Comparison of ENCODE assay signal across 8 cellular contexts in genomic region chr18:24488824-24489493, GRCh38. TPM values are rescaled to one million over a fixed set of nuclear protein-coding genes. Genes with fewer than 3 reads are reported as not detected.
DNase-seq lines count a peak whose midpoint lies in the region; ATAC-seq, FAIRE-seq and TF ChIP-seq lines count a peak whose summit lies in the region.

No MANE protein-coding gene starts in this region.

- no peak overlapping the region for H3K27ac ChIP-seq in GM12878 (ENCODE audit: control insufficient read depth, insufficient read depth)
- no peak overlapping the region for H3K27ac ChIP-seq in transverse colon

- no peak overlapping the region for H3K9ac ChIP-seq in GM12878 (ENCODE audit: control insufficient read depth, insufficient read depth, low read length)

- H3K36me3 ChIP-seq in GM12878 (ENCODE audit: control insufficient read depth in 2 of 2, insufficient read depth in 2 of 2, low read length in 1 of 2) (no peaks in the 10 kb centered on the region), transverse colon (no peaks in the 10 kb centered on the region)

- intact Hi-C loops in GM12878 (cut with micrococcal nuclease; ENCODE audit: unreplicated experiment), result loop anchor here (2.0 to 10.0 kb wide), 3 partner anchors 54 to 1343 kb away; no protein-coding TSS in a partner anchor
- intact Hi-C loops in transverse colon (cut with DNase I; ENCODE audit: low total_unique reads), result loop anchor here (5.0 kb wide), 1 partner anchor 127 kb away; no protein-coding TSS in a partner anchor

- H3K4me3 ChIP-seq in AG04449 (ENCODE audit: low read depth, low read length), result no peak overlapping the region
- no peak overlapping the region for H3K4me3 ChIP-seq in GM12878
- no peak overlapping the region for H3K4me3 ChIP-seq in transverse colon

- WGBS in GM12878 (ENCODE audit: insufficient coverage, insufficient replicate concordance, low lambda C conversion rate, missing lambda C conversion rate), result 12% methylated on average over 7 of the region's 7 CpGs
- WGBS in transverse colon (ENCODE audit: low coverage in 1 of 2), 2 donors, result 13 to 27% methylated on average over 3 to 7 of the region's 7 CpGs

- SMC1A ChIA-PET in GM12878 (lab: Charles Lee; ENCODE audit: uncharacterized antibody, unreplicated experiment), result interaction anchor here (0.6 to 2.7 kb wide), 30 partner anchors 9 to 1701 kb away, joined by 3 to 33 read pairs (median 3); partner anchors contain the start of gene HRH4

- no peak overlapping the region for H2AFZ ChIP-seq in GM12878 (ENCODE audit: control insufficient read depth, low read depth, low read length)

- DNase-seq in AG04449 (ENCODE audit: low read depth, low spot score), result no peak
- DNase-seq in NCI-H345 (lab: John Stamatoyannopoulos, UW), result peak; percentile 39
- peak; percentile 3 for DNase-seq in GM12878 (ENCODE audit: low read depth, low spot score)
- peak; percentile 38 for DNase-seq in iris pigment epithelial cell (ENCODE audit: low read depth)
- DNase-seq in transverse colon, result no peak
- no peak for DNase-seq in SHP77 treated with DMSO at 0.1 percent for 48 hours (lab: John Stamatoyannopoulos, UW)

- in situ Hi-C loops in GM12878 (cut with MboI) (loop anchor here (5.0 kb wide), 3 partner anchors 132 to 312 kb away; no protein-coding TSS in a partner anchor), transverse colon (cut with MboI; ENCODE audit: low pct_ligation_motif_present in 1 of 4, low pct_unique_long_range_greater_than_20kb in 1 of 4, low sequenced_read_pairs in 3 of 4) (loop anchor here (5.0 to 25.0 kb wide), 7 partner anchors 122 to 302 kb away; no protein-coding TSS in a partner anchor)

- TF ChIP-seq CTCF in AG04449 (IDR thresholded peaks at IDR 0.05; ENCODE audit: insufficient read depth, low read length, missing control alignments) (peak; percentile 34), GM12872 (IDR thresholded peaks at IDR 0.05; ENCODE audit: insufficient read depth, low read depth, low read length) (peak; percentile 59; the same call in 2 of the 3 replicates), GM12878 (IDR thresholded peaks at IDR 0.05 in 2 of 3, conservative IDR thresholded peaks at IDR 0.05 in 1 of 3; ENCODE audit: control insufficient read depth in 2 of 3, extremely low read depth in 1 of 3, insufficient read depth in 1 of 3, low read depth in 3 of 3, low read length in 3 of 3) (peak; percentile 55 to 63 (median 60); a peak in 5 of 6 replicates), transverse colon (IDR thresholded peaks at IDR 0.05) (peak; percentile 75 to 86 (median 83))

- no peak overlapping the region for H3K4me2 ChIP-seq in GM12878 (ENCODE audit: control insufficient read depth, insufficient read depth)

- RAD21 ChIA-PET in GM12878 (lab: Charles Lee; ENCODE audit: unreplicated experiment), result interaction anchor here (0.6 to 4.1 kb wide), 12 partner anchors 13 to 1950 kb away, joined by 3 to 59 read pairs (median 6); no protein-coding TSS in a partner anchor

- no TSS peak for BruUV-seq in GM12878 (replicated peaks; lab: Mats Ljungman, UMichigan)

- ATAC-seq in GM12878 (peak; percentile 32; the same call in 2 of the 3 replicates), HG02938 (IDR thresholded peaks at IDR 0.05; ENCODE audit: unreplicated experiment) (no peak)

- no peak for TF ChIP-seq POLR2A in GM12878 (IDR thresholded peaks at IDR 0.05; ENCODE audit: low read depth, low read length)
- TF ChIP-seq POLR2A in transverse colon (IDR thresholded peaks at IDR 0.05), result no peak

- no peak for FAIRE-seq in GM12878 (lab: Jason Lieb, UNC)

- POLR2A ChIA-PET in AG04449 (lab: Yijun Ruan, JAX), result interaction anchor here (0.9 kb wide), 1 partner anchor 238 kb away, joined by 4 read pairs; no protein-coding TSS in a partner anchor
- POLR2A ChIA-PET in GM12878 (lab: Charles Lee), result no interaction called here

- TF ChIP-seq EP300 in GM12878 (IDR thresholded peaks at IDR 0.05; ENCODE audit: borderline replicate concordance in 1 of 2, control insufficient read depth in 1 of 2, low read depth in 2 of 2, low read length in 2 of 2), result no peak
- TF ChIP-seq EP300 in transverse colon (IDR thresholded peaks at IDR 0.05; ENCODE audit: low read depth), result no peak

- peaks cover 2% of the 10 kb centered on the region; the same call in 2 of the 3 replicates for H3K9me3 ChIP-seq in GM12878 (replicated peaks; ENCODE audit: control insufficient read depth, insufficient read depth, low read length)
- no peaks in the 10 kb centered on the region for H3K9me3 ChIP-seq in transverse colon

- H3K4me1 ChIP-seq in GM12878 (ENCODE audit: control insufficient read depth, insufficient read depth, low read length) (peaks cover 10% of the 10 kb centered on the region), transverse colon (peaks cover 0 to 5% (median 0%) of the 10 kb centered on the region in 4 donors)

- H4K20me1 ChIP-seq in GM12878 (ENCODE audit: control insufficient read depth, insufficient read depth), result no peaks in the 10 kb centered on the region; the same call in 1 of the 2 replicates

- peaks cover 0 to 6% of the 10 kb centered on the region in 2 experiments; a peak in 2 of 4 replicates for H3K27me3 ChIP-seq in GM12878 (replicated peaks in 1 of 2; ENCODE audit: control insufficient read depth in 2 of 2, insufficient read depth in 2 of 2, low read length in 1 of 2)
- H3K27me3 ChIP-seq in transverse colon, result no peaks in the 10 kb centered on the region

- no peaks in the 10 kb centered on the region for H3K79me2 ChIP-seq in GM12878 (ENCODE audit: control insufficient read depth, insufficient read depth, low read length)

- peak; percentile 68 for TF ChIP-seq RAD21 in GM12878 (IDR thresholded peaks at IDR 0.05; ENCODE audit: insufficient read depth, low read depth, low read length)

- CTCF ChIA-PET in AG04449 (lab: Yijun Ruan, JAX) (interaction anchor here (0.6 to 11.7 kb wide), 52 partner anchors 8 to 380 kb away, joined by 3 to 226 read pairs (median 4); partner anchors contain the start of gene HRH4), GM12878 (lab: Yijun Ruan, JAX) (interaction anchor here (0.6 to 8.9 kb wide), 54 partner anchors 8 to 643 kb away, joined by 3 to 129 read pairs (median 4); partner anchors contain the start of gene HRH4)

TF ChIP-seq in GM12878, 131 proteins besides CTCF, POLR2A, EP300 and RAD21:
- TF ChIP-seq ZNF592 (IDR thresholded peaks at IDR 0.05) (0 out of 2 replicates have a peak, but pooled peaks have one; percentile 50), NR2C2 (IDR thresholded peaks at IDR 0.05; ENCODE audit: borderline replicate concordance, control insufficient read depth, insufficient read length, low read depth) (no peak), SMC3 (IDR thresholded peaks at IDR 0.05; ENCODE audit: borderline replicate concordance, low read length) (peak; percentile 64; the same call in 1 of the 2 replicates)

RNA-seq across cellular contexts. Expression of gene HRH4, which starts 28.5 kb away (rescaled TPM):
- total RNA-seq in GM12878 (2013; cell fraction: nucleolus; rRNA removed), result not detected in 2 replicates
- total RNA-seq in GM12878 (2014; rRNA removed), result not detected in 2 replicates
- total RNA-seq in GM12878 (2014; rRNA removed; fragmentation: Illumina TruSeq; extraction: Trizol), result not detected in 2 replicates
- not detected in 2 replicates for total RNA-seq in GM12878 (2021)
- not detected for polyA plus RNA-seq in GM12878 (2011; ENCODE audit: low read depth)
- polyA plus RNA-seq in GM12878 (2011; rRNA removed), result not detected in 2 replicates
- not detected in 2 replicates for polyA plus RNA-seq in GM12878 (2011; cell fraction: cytosol; rRNA removed)
- not detected in 2 replicates for polyA plus RNA-seq in GM12878 (2011; cell fraction: nucleus; rRNA removed)
- not detected in 2 replicates for polyA plus RNA-seq in GM12878 (2012)
- polyA plus RNA-seq in GM12878 (2014; fragmentation: Illumina TruSeq; extraction: Trizol), result not detected in 2 replicates
- not detected for polyA plus RNA-seq in GM12878 (2014; fragmentation: Nextera tagmentation; extraction: Ambion mirVana)
- polyA plus RNA-seq in GM12878 (2014; rRNA removed), result not detected in 2 replicates
- polyA plus RNA-seq in GM12878 (2016; fragmentation: Nextera tagmentation; extraction: Ambion mirVana), result not detected
- not detected in 2 replicates for polyA minus RNA-seq in GM12878 (2011; rRNA and poly(A)+ RNA removed)
- polyA minus RNA-seq in GM12878 (2011; cell fraction: cytosol; rRNA and poly(A)+ RNA removed), result not detected in 2 replicates
- not detected in 2 replicates for polyA minus RNA-seq in GM12878 (2011; cell fraction: nucleus; rRNA and poly(A)+ RNA removed)
- total RNA-seq in transverse colon, result not detected

Comparison
In these comparisons a context has a peak if more than half of its experiments do, and no peak if none do; other contexts are left out.
1. DNase-seq: peak in NCI-H345 (single experiment), GM12878 (single experiment) and iris pigment epithelial cell (single experiment); none in AG04449 (single experiment), transverse colon (single experiment) and SHP77 treated with DMSO at 0.1 percent for 48 hours (single experiment).
2. Peak in every context shown above with its lines, with median percentiles within 50 percentile points of each other: CTCF ChIP-seq.